ENCODE assay signal across 21 cellular contexts in the genomic region with DNA sequence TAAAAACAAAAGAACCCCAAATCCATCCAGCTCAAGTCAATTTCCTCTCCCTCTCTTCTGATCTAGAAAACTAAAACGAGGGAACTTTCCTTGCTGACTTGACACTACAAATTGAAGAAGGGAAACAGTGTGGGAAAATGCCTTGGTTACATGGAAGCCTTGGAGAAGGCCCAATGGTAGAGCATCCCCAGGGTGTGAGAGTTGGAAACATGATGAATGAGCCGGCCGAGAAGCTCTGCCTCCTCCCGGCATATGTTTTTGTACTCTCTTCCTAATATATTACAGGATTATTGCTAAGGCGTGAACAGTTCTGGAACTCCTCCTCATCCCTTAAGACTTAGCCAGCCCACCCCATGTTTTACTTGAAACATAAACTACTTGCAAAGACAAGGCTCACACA.
"Had no signal": no experiment of that assay in that cellular context is flagged by ENCODE, and none has a peak within 500 bp of the region (broad histone marks: within the 10 kb centered on the region; RNA-seq: fewer than 3 reads in every experiment).

No MANE protein-coding gene starts in this region.

- H3K4me3 ChIP-seq: K562, SJCRH30 had no signal

- H3K36me3 ChIP-seq: SJCRH30 had no signal

- H3K9me3 ChIP-seq: SJCRH30 had no signal

- DNase-seq: Kasumi-1, MM.1S, NCI-H1092 treated with DMSO at 0.1 percent for 48 hours, NCI-H1436, NCI-H187, NCI-H2029, NCI-H2081 treated with DMSO at 0.1 percent for 48 hours, NCI-H2171, NCI-H226, NCI-H446, NCI-H510A, NCI-H524 treated with DMSO at 0.1 percent for 48 hours, NCI-H69, NCI-H774, RPMI8226, SHP77 treated with DMSO at 0.1 percent for 48 hours, SJCRH30 had no signal

- H3K4me1 ChIP-seq: SJCRH30 had no signal

- ATAC-seq: K562, SK-N-SH treated with all-trans-retinoic acid at 6 μM for 48 hours had no signal

- H3K27me3 ChIP-seq: SJCRH30 had no signal

- H3K27ac ChIP-seq: HL-60, KMS-11, SJCRH30 had no signal
